Comparison of ENCODE assay signal across 9 cellular contexts in the genomic region with DNA sequence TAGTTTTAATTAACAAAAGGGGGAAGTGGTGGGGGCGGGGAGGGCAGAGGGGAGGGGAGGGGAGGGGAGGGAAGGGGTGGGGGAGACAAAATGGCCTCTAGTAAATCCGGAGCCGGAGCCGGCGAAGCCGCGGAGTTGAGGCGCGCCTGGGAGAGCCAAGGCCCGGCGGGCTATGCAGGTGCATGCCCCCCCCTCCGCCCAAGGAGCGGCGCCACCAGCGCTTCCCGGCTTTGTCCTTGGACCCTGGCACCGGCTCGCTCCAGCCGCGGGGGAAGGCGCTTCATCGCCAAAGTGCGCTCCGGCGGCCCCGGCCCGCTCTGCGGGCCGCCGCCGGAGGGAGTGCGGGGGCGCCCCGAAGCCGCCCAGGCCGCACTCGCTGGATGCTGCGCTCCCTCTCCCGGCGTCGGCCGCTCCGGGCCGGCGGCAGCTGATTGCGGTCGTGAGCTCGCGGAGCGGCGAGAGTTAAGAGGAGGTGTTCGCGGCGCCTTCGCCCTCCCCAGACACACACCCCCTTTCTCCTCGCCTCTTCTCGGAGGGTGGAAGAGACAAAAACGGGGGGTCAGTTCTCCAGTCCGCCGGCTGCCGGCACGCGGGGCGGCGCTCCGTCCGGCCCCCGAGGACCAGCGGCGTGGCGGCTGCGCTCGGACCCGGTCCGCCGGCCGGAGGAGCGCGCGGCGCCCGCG. TPM values are rescaled to one million over a fixed set of nuclear protein-coding genes. Genes with fewer than 3 reads are reported as not detected.
DNase-seq lines count a peak whose midpoint lies in the region; ATAC-seq and TF ChIP-seq lines count a peak whose summit lies in the region.
"Had no signal": no experiment of that assay in that cellular context is flagged by ENCODE, and none has a peak within 500 bp of the region (broad histone marks: within the 10 kb centered on the region; RNA-seq: fewer than 3 reads in every experiment).

A gene with protein sequence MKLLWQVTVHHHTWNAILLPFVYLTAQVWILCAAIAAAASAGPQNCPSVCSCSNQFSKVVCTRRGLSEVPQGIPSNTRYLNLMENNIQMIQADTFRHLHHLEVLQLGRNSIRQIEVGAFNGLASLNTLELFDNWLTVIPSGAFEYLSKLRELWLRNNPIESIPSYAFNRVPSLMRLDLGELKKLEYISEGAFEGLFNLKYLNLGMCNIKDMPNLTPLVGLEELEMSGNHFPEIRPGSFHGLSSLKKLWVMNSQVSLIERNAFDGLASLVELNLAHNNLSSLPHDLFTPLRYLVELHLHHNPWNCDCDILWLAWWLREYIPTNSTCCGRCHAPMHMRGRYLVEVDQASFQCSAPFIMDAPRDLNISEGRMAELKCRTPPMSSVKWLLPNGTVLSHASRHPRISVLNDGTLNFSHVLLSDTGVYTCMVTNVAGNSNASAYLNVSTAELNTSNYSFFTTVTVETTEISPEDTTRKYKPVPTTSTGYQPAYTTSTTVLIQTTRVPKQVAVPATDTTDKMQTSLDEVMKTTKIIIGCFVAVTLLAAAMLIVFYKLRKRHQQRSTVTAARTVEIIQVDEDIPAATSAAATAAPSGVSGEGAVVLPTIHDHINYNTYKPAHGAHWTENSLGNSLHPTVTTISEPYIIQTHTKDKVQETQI (minus strand): TSS at position 439 of the 683 bp plus-strand sequence. CDS start 797 bp downstream, outside the sequence.

- peak within 1 kb of the TSS in 5 of 7 donors; percentile 18 to 91 (median 64) for H3K27ac Mint-ChIP-seq in CD4-positive, alpha-beta memory T cell

- H3K4me3 Mint-ChIP-seq in CD4-positive, alpha-beta memory T cell = peak within 1 kb of the TSS; percentile 89 to 97 (median 92)

- no peaks in the 10 kb centered on the region for H3K9me3 ChIP-seq in CD4-positive, alpha-beta memory T cell (ENCODE audit: control insufficient read depth in 1 of 2, low read length in 2 of 2)
- H3K9me3 ChIP-seq in muscle layer of duodenum (ENCODE audit: control insufficient read depth in 1 of 2, low read length in 2 of 2) (no peaks in the 10 kb centered on the region), upper lobe of right lung (no peaks in the 10 kb centered on the region)

- peaks cover 6 to 35% (median 21%) of the 10 kb centered on the region in 4 donors for H3K4me1 Mint-ChIP-seq in CD4-positive, alpha-beta memory T cell

- no peaks in the 10 kb centered on the region for H3K27me3 ChIP-seq in CD4-positive, alpha-beta memory T cell (ENCODE audit: insufficient read depth, low read length)
- H3K27me3 ChIP-seq in muscle layer of duodenum (ENCODE audit: low read depth, low read length) = no peaks in the 10 kb centered on the region
- no peaks in the 10 kb centered on the region for H3K27me3 ChIP-seq in upper lobe of right lung

- ATAC-seq in GM19438 (IDR thresholded peaks at IDR 0.05; ENCODE audit: low read depth, unreplicated experiment) (peak; percentile 40), HG03521 (IDR thresholded peaks at IDR 0.05; ENCODE audit: unreplicated experiment) (peak; percentile 33), upper lobe of right lung (peak; percentile 46)

- H3K36me3 Mint-ChIP-seq in CD4-positive, alpha-beta memory T cell = peaks cover 15 to 24% of the 10 kb centered on the region in 2 donors

- peak in 3 of 5 donors; percentile 12 to 20 (median 17) for DNase-seq in CD4-positive, alpha-beta memory T cell
- DNase-seq in activated CD8-positive, alpha-beta memory T cell treated with anti-CD3 and anti-CD28 coated beads, Interleukin-2, amount 50 U/mL, for 4 hours = peak; percentile 35
- peak; percentile 28 for DNase-seq in fibroblast of gingiva (ENCODE audit: low read depth)
- peak; percentile 74 for DNase-seq in upper lobe of right lung
- no peak for DNase-seq in HT-29 (ENCODE audit: low spot score)

- intact Hi-C loops in CD4-positive, alpha-beta memory T cell (cut with micrococcal nuclease) = no loop called here
- intact Hi-C loops in upper lobe of right lung (cut with DNase I) = no loop called here

- H3K9me3 Mint-ChIP-seq in CD4-positive, alpha-beta memory T cell = peaks cover 0 to 2% (median 0%) of the 10 kb centered on the region in 8 donors

- POLR2A ChIA-PET in CD4-positive, alpha-beta memory T cell (lab: Charles Lee; ENCODE audit: partially characterized antibody) = interaction anchor here (0.7 to 1.1 kb wide), 2 partner anchors 9 to 77 kb away, joined by 3 to 5 read pairs; no protein-coding TSS in a partner anchor

- peaks cover 2 to 5% of the 10 kb centered on the region in 2 donors for H3K27me3 Mint-ChIP-seq in CD4-positive, alpha-beta memory T cell

- peak within 1 kb of the TSS in 1 of 2 donors; percentile 24 for H3K4me3 ChIP-seq in CD4-positive, alpha-beta memory T cell (ENCODE audit: low read length in 2 of 2)
- H3K4me3 ChIP-seq in muscle layer of duodenum (ENCODE audit: low read depth in 1 of 2, low read length in 2 of 2) (peak within 1 kb of the TSS; percentile 24 to 65), upper lobe of right lung (peak within 1 kb of the TSS; percentile 56)

- no peak within 1 kb of the TSS for H3K27ac ChIP-seq in CD4-positive, alpha-beta memory T cell (ENCODE audit: low read depth, low read length)
- H3K27ac ChIP-seq in muscle layer of duodenum (ENCODE audit: low read length) = no peak within 1 kb of the TSS
- no peak within 1 kb of the TSS for H3K27ac ChIP-seq in upper lobe of right lung
- H3K27ac ChIP-seq: KMS-11 had no signal

- TF ChIP-seq CTCF in upper lobe of right lung (IDR thresholded peaks at IDR 0.05) = peak; percentile 13

- H3K4me1 ChIP-seq in CD4-positive, alpha-beta memory T cell (ENCODE audit: insufficient read depth, low read length) = peaks cover 13% of the 10 kb centered on the region
- peaks cover 3 to 12% of the 10 kb centered on the region in 2 donors for H3K4me1 ChIP-seq in muscle layer of duodenum (ENCODE audit: control insufficient read depth in 1 of 2, insufficient read depth in 2 of 2, low read length in 2 of 2)
- H3K4me1 ChIP-seq in upper lobe of right lung = peaks cover 18% of the 10 kb centered on the region

- peaks cover 3% of the 10 kb centered on the region for H3K36me3 ChIP-seq in CD4-positive, alpha-beta memory T cell (ENCODE audit: insufficient read depth, low read length)
- peaks cover 0 to 12% of the 10 kb centered on the region in 2 donors for H3K36me3 ChIP-seq in muscle layer of duodenum (ENCODE audit: control insufficient read depth in 1 of 2, insufficient read depth in 2 of 2, low read length in 2 of 2)
- H3K36me3 ChIP-seq in upper lobe of right lung = no peaks in the 10 kb centered on the region

- CTCF ChIA-PET in CD4-positive, alpha-beta memory T cell (lab: Charles Lee; ENCODE audit: partially characterized antibody) = no interaction called here

RNA-seq across cellular contexts. Expression of the gene that starts here (rescaled TPM):
- total RNA-seq in CD4-positive, alpha-beta memory T cell = not detected
- polyA plus RNA-seq in CD4-positive, alpha-beta memory T cell = not detected
- 6.4 TPM for total RNA-seq in upper lobe of right lung
- not detected in 2 replicates for total RNA-seq in HT-29 (2014; rRNA removed; shearing (Covaris generic))

Comparison
In these comparisons a context has a peak if more than half of its experiments do, and no peak if none do; other contexts are left out.
1. Peak in DNase-seq in CD4-positive, alpha-beta memory T cell; RNA of the gene not detected or under 1 TPM.